In genomic region chr16:5071681-5072333, GRCh38 we compare ENCODE assay signal across 8 cellular contexts. TPM values are rescaled to one million over a fixed set of nuclear protein-coding genes. Genes with fewer than 3 reads are reported as not detected.
DNase-seq lines count a peak whose midpoint lies in the region; ATAC-seq lines count a peak whose summit lies in the region.

Gene ALG1 (plus strand): TSS chr16:5071843. CDS start chr16:5071850, 7 bp downstream.

- H3K23ac ChIP-seq in mesenchymal stem cell (ENCODE audit: low read length in 2 of 2), result peak within 1 kb of the TSS in 1 of 2 experiments; percentile 90

- peak within 1 kb of the TSS in 1 of 2 experiments; percentile 98 for H3K14ac ChIP-seq in mesenchymal stem cell (ENCODE audit: low read length in 2 of 2)

- peaks cover 27% of the 10 kb centered on the region for H3K79me1 ChIP-seq in mesenchymal stem cell (replicated peaks; ENCODE audit: low read length, poor library complexity, severe bottlenecking)

- under 1% methylated on average over 53 of the region's 53 CpGs for WGBS in mesenchymal stem cell

- peak within 1 kb of the TSS; percentile 95 for H4K91ac ChIP-seq in mesenchymal stem cell (ENCODE audit: low read length)

- DNase-seq in CD4-positive, alpha-beta memory T cell, result peak; percentile 87 to 89 (median 87)
- DNase-seq in NK-92 (lab: John Stamatoyannopoulos, UW; ENCODE audit: unreplicated experiment), result peak; percentile 48
- peak; percentile 87 to 91 (median 88) for DNase-seq in effector memory CD8-positive, alpha-beta T cell
- DNase-seq in mesenchymal stem cell, result peak; percentile 87
- DNase-seq in stimulated activated CD8-positive, alpha-beta memory T cell treated with anti-CD3 and anti-CD28 coated beads, Interleukin-12 subunit alpha, Interleukin-12 subunit beta, amount 100 ng/mL, for 4 hours (ENCODE audit: low read depth), result peak; percentile 80

- no peak within 1 kb of the TSS for H2BK120ac ChIP-seq in mesenchymal stem cell (ENCODE audit: low read depth, low read length)

- CTCF ChIA-PET in CD4-positive, alpha-beta memory T cell (lab: Charles Lee; ENCODE audit: partially characterized antibody), result interaction anchor here (1.0 to 2.3 kb wide), 3 partner anchors 9 to 15 kb away, joined by 3 to 10 read pairs (median 7); no protein-coding TSS in a partner anchor
- CTCF ChIA-PET in activated CD8-positive, alpha-beta memory T cell treated with anti-CD3 and anti-CD28 coated beads for 36 hours (lab: Charles Lee), result interaction anchor here (0.9 to 1.9 kb wide), 2 partner anchors 14 to 20 kb away, joined by 3 to 5 read pairs; no protein-coding TSS in a partner anchor

- H3K36me3 ChIP-seq in CD4-positive, alpha-beta memory T cell (ENCODE audit: insufficient read depth, low read length), result peaks cover 15% of the 10 kb centered on the region
- peaks cover 19 to 27% of the 10 kb centered on the region in 2 experiments for H3K36me3 ChIP-seq in mesenchymal stem cell (ENCODE audit: control insufficient read depth in 1 of 2, insufficient read depth in 2 of 2, low read depth in 1 of 2, low read length in 2 of 2)

- intact Hi-C loops in CD4-positive, alpha-beta memory T cell (cut with micrococcal nuclease), result loop anchor here (1.0 kb wide), 2 partner anchors 25 to 39 kb away; partner anchors contain the start of genes EEF2KMT and NAGPA

- H4K8ac ChIP-seq in mesenchymal stem cell (ENCODE audit: low read length), result peak within 1 kb of the TSS; percentile 96

- no peak within 1 kb of the TSS for H2AK5ac ChIP-seq in mesenchymal stem cell (ENCODE audit: low read length, severe bottlenecking)

- peak within 1 kb of the TSS; percentile 46 to 95 for H3K18ac ChIP-seq in mesenchymal stem cell (ENCODE audit: low read depth in 1 of 2, low read length in 2 of 2)

- no peaks in the 10 kb centered on the region for H3K27me3 ChIP-seq in CD4-positive, alpha-beta memory T cell (ENCODE audit: insufficient read depth, low read length)
- peaks cover 6 to 7% of the 10 kb centered on the region in 2 experiments for H3K27me3 ChIP-seq in mesenchymal stem cell (ENCODE audit: control insufficient read depth in 1 of 2, insufficient read depth in 1 of 2, low read length in 2 of 2)

- H3K4me3 ChIP-seq in CD4-positive, alpha-beta memory T cell (ENCODE audit: low read length in 2 of 2), result peak within 1 kb of the TSS; percentile 77 to 79
- peak within 1 kb of the TSS; percentile 92 to 96 for H3K4me3 ChIP-seq in mesenchymal stem cell (ENCODE audit: insufficient read depth in 1 of 2, low read depth in 1 of 2, low read length in 2 of 2)

- H3K4me1 Mint-ChIP-seq in CD4-positive, alpha-beta memory T cell, result peaks cover 21 to 35% (median 28%) of the 10 kb centered on the region in 4 donors
- peaks cover 27% of the 10 kb centered on the region in 2 donors for H3K4me1 Mint-ChIP-seq in effector memory CD8-positive, alpha-beta T cell (ENCODE audit: low read depth in 2 of 2)

- H3K4me2 ChIP-seq in mesenchymal stem cell (ENCODE audit: low read length, poor library complexity, severe bottlenecking), result peak within 1 kb of the TSS; percentile 86

- H3K36me3 Mint-ChIP-seq in CD4-positive, alpha-beta memory T cell, result peaks cover 8 to 27% of the 10 kb centered on the region in 2 donors
- peaks cover 41% of the 10 kb centered on the region for H3K36me3 Mint-ChIP-seq in effector memory CD8-positive, alpha-beta T cell (ENCODE audit: insufficient read depth)

- peak within 1 kb of the TSS; percentile 95 for H3K9ac ChIP-seq in mesenchymal stem cell (ENCODE audit: low read length)

- H3K27me3 Mint-ChIP-seq in CD4-positive, alpha-beta memory T cell, result no peaks in the 10 kb centered on the region
- no peaks in the 10 kb centered on the region for H3K27me3 Mint-ChIP-seq in effector memory CD8-positive, alpha-beta T cell

- peak within 1 kb of the TSS; percentile 87 for H2BK15ac ChIP-seq in mesenchymal stem cell (ENCODE audit: low read depth, poor library complexity, severe bottlenecking)

- H3K9me3 Mint-ChIP-seq in CD4-positive, alpha-beta memory T cell, result no peaks in the 10 kb centered on the region
- H3K9me3 Mint-ChIP-seq in effector memory CD8-positive, alpha-beta T cell, result no peaks in the 10 kb centered on the region

- H3K4ac ChIP-seq in mesenchymal stem cell (ENCODE audit: low read depth in 1 of 2, low read length in 2 of 2), result peak within 1 kb of the TSS; percentile 62 to 92

- peak within 1 kb of the TSS in 1 of 2 experiments; percentile 35 for H2BK12ac ChIP-seq in mesenchymal stem cell (ENCODE audit: low read length in 2 of 2)

- peak within 1 kb of the TSS; percentile 76 for H3K27ac ChIP-seq in CD4-positive, alpha-beta memory T cell (ENCODE audit: low read depth, low read length)
- peak within 1 kb of the TSS; percentile 83 for H3K27ac ChIP-seq in mesenchymal stem cell (ENCODE audit: low read length, poor library complexity, severe bottlenecking)

- peaks cover 22% of the 10 kb centered on the region for H3K4me1 ChIP-seq in CD4-positive, alpha-beta memory T cell (ENCODE audit: insufficient read depth, low read length)
- peaks cover 3% of the 10 kb centered on the region for H3K4me1 ChIP-seq in mesenchymal stem cell (ENCODE audit: control insufficient read depth, insufficient read depth, low read depth, low read length)

- POLR2A ChIA-PET in CD4-positive, alpha-beta memory T cell (lab: Charles Lee; ENCODE audit: partially characterized antibody), result interaction anchor here (0.6 to 2.6 kb wide), 9 partner anchors 10 to 303 kb away, joined by 3 to 22 read pairs (median 4); partner anchors contain the start of genes EEF2KMT and NAGPA
- POLR2A ChIA-PET in activated CD8-positive, alpha-beta memory T cell treated with anti-CD3 and anti-CD28 coated beads for 36 hours (lab: Charles Lee), result interaction anchor here (0.5 to 1.0 kb wide), 2 partner anchors 38 to 40 kb away, joined by 3 read pairs; partner anchors contain the start of gene NAGPA

- H2AFZ ChIP-seq in mesenchymal stem cell (ENCODE audit: low read depth, low read length), result peak within 1 kb of the TSS; percentile 75

- H3K27ac Mint-ChIP-seq in CD4-positive, alpha-beta memory T cell, result peak within 1 kb of the TSS; percentile 91 to 98 (median 96)
- peak within 1 kb of the TSS; percentile 98 to 99 for H3K27ac Mint-ChIP-seq in effector memory CD8-positive, alpha-beta T cell

- no peaks in the 10 kb centered on the region for H3K9me3 ChIP-seq in CD4-positive, alpha-beta memory T cell (ENCODE audit: control insufficient read depth in 1 of 2, low read length in 2 of 2)
- no peaks in the 10 kb centered on the region for H3K9me3 ChIP-seq in mesenchymal stem cell (ENCODE audit: control insufficient read depth, low read length)

- H3K4me3 Mint-ChIP-seq in CD4-positive, alpha-beta memory T cell, result peak within 1 kb of the TSS; percentile 93 to 97 (median 94)
- H3K4me3 Mint-ChIP-seq in effector memory CD8-positive, alpha-beta T cell, result peak within 1 kb of the TSS; percentile 96

- ATAC-seq in GM19438 (IDR thresholded peaks at IDR 0.05; ENCODE audit: low read depth, unreplicated experiment) (peak; percentile 79), HG03571 (IDR thresholded peaks at IDR 0.05; ENCODE audit: unreplicated experiment) (peak; percentile 81)
- ATAC-seq in effector memory CD8-positive, alpha-beta T cell (replicated peaks), result peak; percentile 92

- H2BK5ac ChIP-seq in mesenchymal stem cell (ENCODE audit: low read depth, low read length, poor library complexity, severe bottlenecking), result peak within 1 kb of the TSS; percentile 20

RNA-seq across cellular contexts. Expression of gene ALG1, which starts in this region (rescaled TPM):
- total RNA-seq in CD4-positive, alpha-beta memory T cell, result 10 to 100 TPM; 23.5 to 28.1 TPM
- polyA plus RNA-seq in CD4-positive, alpha-beta memory T cell, result 10 to 100 TPM; 27.3 to 34.0 TPM
- 10 to 100 TPM; 43.8 to 46.5 TPM for total RNA-seq in activated CD8-positive, alpha-beta memory T cell treated with anti-CD3 and anti-CD28 coated beads for 36 hours
- 30.9 TPM for polyA plus RNA-seq in mesenchymal stem cell (2013, experiment 1 of 2)
- polyA plus RNA-seq in mesenchymal stem cell (2013, experiment 2 of 2), result 32.6 TPM

Comparison
In these comparisons a context has a peak if more than half of its experiments do, and no peak if none do; other contexts are left out.
1. Peak in every context shown above with its lines: DNase-seq, ATAC-seq, H3K4me3 ChIP-seq and H3K27ac ChIP-seq.